ENCODE assay signal across 29 cellular contexts in the genomic region with DNA sequence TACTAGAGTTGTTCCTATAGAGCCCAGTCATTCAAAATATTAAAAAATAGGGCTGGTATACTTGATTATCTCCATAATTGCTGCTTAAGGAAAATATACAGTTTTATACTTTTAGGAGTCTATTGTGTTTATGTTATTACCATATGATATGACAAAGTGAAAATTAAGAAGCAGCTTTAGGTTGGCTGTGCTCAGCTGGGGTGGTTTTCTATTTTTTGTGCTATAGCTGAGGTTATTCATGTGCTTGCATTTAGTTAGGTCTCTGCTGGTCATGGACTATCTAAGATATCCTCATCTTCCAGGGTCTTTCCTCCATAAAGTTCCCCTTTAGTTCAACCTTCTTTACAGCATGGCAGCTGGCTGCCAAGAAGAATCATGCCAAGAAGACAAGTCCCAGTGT.
"Had no signal": no experiment of that assay in that cellular context is flagged by ENCODE, and none has a peak within 500 bp of the region (broad histone marks: within the 10 kb centered on the region; RNA-seq: fewer than 3 reads in every experiment).

No MANE protein-coding gene starts in this region.

- H3K27ac ChIP-seq: stomach, suprapubic skin, testis, thoracic aorta, thyroid gland, tibial artery, tibial nerve, transverse colon, upper lobe of left lung, upper lobe of right lung, uterus, vagina had no signal

- H3K36me3 Mint-ChIP-seq: stimulated activated effector memory CD8-positive, alpha-beta T cell treated with anti-CD3 and anti-CD28 coated beads, Interleukin-12 subunit alpha, Interleukin-12 subunit beta, amount 100 ng/mL, for 72 hours; stimulated activated memory B cell treated with anti-CD40 and anti-IgM and Interleukin-4, amounts not matched to agents 10 μg/mL and 1 μg/mL and 100 μg/mL, for 72 hours; stimulated activated naive B cell treated with anti-CD40 and anti-IgM and Interleukin-4, amounts not matched to agents 10 μg/mL and 1 μg/mL and 100 μg/mL, for 72 hours; type B pancreatic cell had no signal

- H3K27ac Mint-ChIP-seq: stimulated activated effector memory CD8-positive, alpha-beta T cell treated with anti-CD3 and anti-CD28 coated beads, Interleukin-12 subunit alpha, Interleukin-12 subunit beta, amount 100 ng/mL, for 72 hours; stimulated activated memory B cell treated with anti-CD40 and anti-IgM and Interleukin-4, amounts not matched to agents 10 μg/mL and 1 μg/mL and 100 μg/mL, for 72 hours; stimulated activated naive B cell treated with anti-CD40 and anti-IgM and Interleukin-4, amounts not matched to agents 10 μg/mL and 1 μg/mL and 100 μg/mL, for 72 hours; stimulated activated naive CD8-positive, alpha-beta T cell treated with anti-CD3 and anti-CD28 coated beads, Interleukin-15, amount 100 ng/mL, for 72 hours; stimulated activated naive CD8-positive, alpha-beta T cell treated with anti-CD3 and anti-CD28 coated beads, Interleukin-15, Interleukin-2, amounts not matched to agents 100 ng/mL and 50 ng/mL, for 24 hours; type B pancreatic cell had no signal

- H3K4me1 Mint-ChIP-seq: stimulated activated effector memory CD8-positive, alpha-beta T cell treated with anti-CD3 and anti-CD28 coated beads, Interleukin-12 subunit alpha, Interleukin-12 subunit beta, amount 100 ng/mL, for 72 hours; stimulated activated memory B cell treated with anti-CD40 and anti-IgM and Interleukin-4, amounts not matched to agents 10 μg/mL and 1 μg/mL and 100 μg/mL, for 72 hours; stimulated activated naive B cell treated with anti-CD40 and anti-IgM and Interleukin-4, amounts not matched to agents 10 μg/mL and 1 μg/mL and 100 μg/mL, for 72 hours; stimulated activated naive CD8-positive, alpha-beta T cell treated with anti-CD3 and anti-CD28 coated beads, Interleukin-15, amount 100 ng/mL, for 72 hours had no signal

- H3K27me3 ChIP-seq: stomach, suprapubic skin, testis, thyroid gland, tibial artery, tibial nerve, transverse colon, upper lobe of left lung, upper lobe of right lung, uterus, vagina had no signal

- DNase-seq: stimulated activated CD4-positive, alpha-beta T cell treated with anti-CD3 and anti-CD28 coated beads, Interleukin-2, amount 100 ng/mL, for 48 hours; stimulated activated CD4-positive, alpha-beta T cell treated with anti-CD3 and anti-CD28 coated beads, Interleukin-4, amount 100 ng/mL, for 1 hour; stimulated activated CD4-positive, alpha-beta T cell treated with anti-CD3 and anti-CD28 coated beads, Interleukin-4, amount 100 ng/mL, for 24 hours; stimulated activated CD4-positive, alpha-beta T cell treated with anti-CD3 and anti-CD28 coated beads, Interleukin-4, amount 100 ng/mL, for 4 hours; stimulated activated CD8-positive, alpha-beta memory T cell treated with anti-CD3 and anti-CD28 coated beads, Interleukin-4, amount 100 ng/mL, for 48 hours; stimulated activated naive B cell treated with anti-CD40 and anti-IgM and Interleukin-4, amounts not matched to agents 10 μg/mL and 1 μg/mL and 100 μg/mL, for 72 hours; stimulated activated naive CD4-positive, alpha-beta T cell; stimulated activated naive CD4-positive, alpha-beta T cell treated with Interleukin-2 at 50 U/mL for 16 hours; stimulated activated naive CD8-positive, alpha-beta T cell treated with anti-CD3 and anti-CD28 coated beads, Interleukin-15, amount 100 ng/mL, for 72 hours; stimulated activated naive CD8-positive, alpha-beta T cell treated with anti-CD3 and anti-CD28 coated beads, Interleukin-15, Interleukin-2, amounts not matched to agents 100 U/mL and 50 U/mL, for 24 hours; stomach; substantia nigra; testis; thyroid gland; tibial artery; transverse colon; trophoblast cell; upper lobe of left lung; upper lobe of right lung; uterus had no signal

- H3K9me3 ChIP-seq: suprapubic skin, testis, thoracic aorta, thyroid gland, transverse colon, upper lobe of right lung, uterus, vagina had no signal

- H3K4me3 Mint-ChIP-seq: stimulated activated effector memory CD8-positive, alpha-beta T cell treated with anti-CD3 and anti-CD28 coated beads, Interleukin-12 subunit alpha, Interleukin-12 subunit beta, amount 100 ng/mL, for 72 hours; stimulated activated memory B cell treated with anti-CD40 and anti-IgM and Interleukin-4, amounts not matched to agents 10 μg/mL and 1 μg/mL and 100 μg/mL, for 72 hours; stimulated activated naive B cell treated with anti-CD40 and anti-IgM and Interleukin-4, amounts not matched to agents 10 μg/mL and 1 μg/mL and 100 μg/mL, for 72 hours; stimulated activated naive CD8-positive, alpha-beta T cell treated with anti-CD3 and anti-CD28 coated beads, Interleukin-15, amount 100 ng/mL, for 72 hours; stimulated activated naive CD8-positive, alpha-beta T cell treated with anti-CD3 and anti-CD28 coated beads, Interleukin-15, Interleukin-2, amounts not matched to agents 100 ng/mL and 50 ng/mL, for 24 hours; type B pancreatic cell had no signal

- H3K4me3 ChIP-seq: stomach, suprapubic skin, testis, thoracic aorta, thyroid gland, tibial artery, tibial nerve, transverse colon, upper lobe of left lung, upper lobe of right lung, uterus, vagina had no signal

- FAIRE-seq: urothelium cell line had no signal

- H3K36me3 ChIP-seq: stomach, suprapubic skin, thoracic aorta, thyroid gland, tibial artery, tibial nerve, transverse colon, upper lobe of left lung, upper lobe of right lung, uterus, vagina had no signal

- H3K27me3 Mint-ChIP-seq: stimulated activated memory B cell treated with anti-CD40 and anti-IgM and Interleukin-4, amounts not matched to agents 10 μg/mL and 1 μg/mL and 100 μg/mL, for 72 hours; stimulated activated naive B cell treated with anti-CD40 and anti-IgM and Interleukin-4, amounts not matched to agents 10 μg/mL and 1 μg/mL and 100 μg/mL, for 72 hours; stimulated activated naive CD8-positive, alpha-beta T cell treated with anti-CD3 and anti-CD28 coated beads, Interleukin-15, amount 100 ng/mL, for 72 hours; stimulated activated naive CD8-positive, alpha-beta T cell treated with anti-CD3 and anti-CD28 coated beads, Interleukin-15, Interleukin-2, amounts not matched to agents 100 ng/mL and 50 ng/mL, for 24 hours had no signal

- H3K4me1 ChIP-seq: stomach, suprapubic skin, testis, tibial artery, tibial nerve, transverse colon, upper lobe of left lung, upper lobe of right lung, uterus, vagina had no signal

- ATAC-seq: stimulated activated effector memory CD8-positive, alpha-beta T cell treated with anti-CD3 and anti-CD28 coated beads, Interleukin-12 subunit alpha, Interleukin-12 subunit beta, amount 100 ng/mL, for 72 hours; stimulated activated memory B cell treated with anti-CD40 and anti-IgM and Interleukin-4, amounts not matched to agents 10 μg/mL and 1 μg/mL and 100 μg/mL, for 72 hours; stimulated activated naive B cell treated with anti-CD40 and anti-IgM and Interleukin-4, amounts not matched to agents 10 μg/mL and 1 μg/mL and 100 μg/mL, for 72 hours; stimulated activated naive CD8-positive, alpha-beta T cell treated with anti-CD3 and anti-CD28 coated beads, Interleukin-15, amount 100 ng/mL, for 72 hours; stimulated activated naive CD8-positive, alpha-beta T cell treated with anti-CD3 and anti-CD28 coated beads, Interleukin-15, Interleukin-2, amounts not matched to agents 100 U/mL and 50 U/mL, for 24 hours; upper lobe of right lung had no signal

- H3K9me3 Mint-ChIP-seq: type B pancreatic cell had no signal
